In genomic region chr18:40109251-40110049, GRCh38 we compare ENCODE assay signal across 17 cellular contexts.
DNase-seq lines count a peak whose midpoint lies in the region; ATAC-seq and TF ChIP-seq lines count a peak whose summit lies in the region.
"Had no signal": no experiment of that assay in that cellular context is flagged by ENCODE, and none has a peak within 500 bp of the region (broad histone marks: within the 10 kb centered on the region; RNA-seq: fewer than 3 reads in every experiment).

No MANE protein-coding gene starts in this region.

- TF ChIP-seq CTCF in GM20000 (IDR thresholded peaks at IDR 0.05; ENCODE audit: extremely low read depth, missing control alignments) (no peak), MM.1S (IDR thresholded peaks at IDR 0.05; ENCODE audit: low read length) (no peak), OCI-LY3 (IDR thresholded peaks at IDR 0.05; ENCODE audit: low read depth, low read length) (no peak), nephron progenitor cell (IDR thresholded peaks at IDR 0.05) (no peak)

- no peaks in the 10 kb centered on the region for H3K27me3 Mint-ChIP-seq in nephron progenitor cell (ENCODE audit: low read depth, poor library complexity)
- H3K27me3 Mint-ChIP-seq: naive B cell had no signal

- H4K20me1 ChIP-seq in MM.1S (ENCODE audit: insufficient read depth, low read length) (no peaks in the 10 kb centered on the region), OCI-LY3 (ENCODE audit: insufficient read depth, low read length) (no peaks in the 10 kb centered on the region)

- H3K4me1 Mint-ChIP-seq in nephron progenitor cell: peaks cover 72% of the 10 kb centered on the region
- H3K4me1 Mint-ChIP-seq: naive B cell had no signal

- H3K4me3 Mint-ChIP-seq in nephron progenitor cell: peak overlapping the region; percentile 67
- H3K4me3 Mint-ChIP-seq: naive B cell had no signal

- H3K27me3 ChIP-seq in MM.1S (replicated peaks; ENCODE audit: insufficient read depth, low read length) (no peaks in the 10 kb centered on the region), OCI-LY3 (ENCODE audit: low read depth, low read length) (no peaks in the 10 kb centered on the region)
- H3K27me3 ChIP-seq: adrenal gland, esophagus muscularis mucosa, spleen, thyroid gland had no signal

- peaks cover 6% of the 10 kb centered on the region for H3K36me3 Mint-ChIP-seq in nephron progenitor cell (ENCODE audit: low read depth)
- H3K36me3 Mint-ChIP-seq: naive B cell had no signal

- no peaks in the 10 kb centered on the region for H3K9me2 ChIP-seq in MM.1S (replicated peaks; ENCODE audit: insufficient read depth, low read length)

- peaks cover 13% of the 10 kb centered on the region for H3K9me3 Mint-ChIP-seq in nephron progenitor cell

- H3F3A ChIP-seq in MM.1S (ENCODE audit: insufficient read depth, low read length): peaks cover 2% of the 10 kb centered on the region; the same call in 1 of the 2 replicates

- H3K27ac Mint-ChIP-seq in nephron progenitor cell: peak overlapping the region; percentile 97
- H3K27ac Mint-ChIP-seq: activated T-helper 2 cell treated with anti-CD3 and anti-CD28 coated beads, Interferon-gamma antibody, Interleukin-2, Interleukin-4, amounts not matched to agents 10 μg/mL and 5 μg/mL and 100 μg/mL, durations not matched to agents 14 hours and 24 hours and 36 hours; naive B cell had no signal

- peak overlapping the region; percentile 54 for H2AFZ ChIP-seq in MM.1S (ENCODE audit: low read length)
- H2AFZ ChIP-seq in OCI-LY3 (ENCODE audit: low read depth, low read length): peak overlapping the region; percentile 62

- H3K4me1 ChIP-seq in MM.1S (ENCODE audit: low read length) (no peaks in the 10 kb centered on the region), OCI-LY3 (ENCODE audit: low read length) (peaks cover 27% of the 10 kb centered on the region)
- H3K4me1 ChIP-seq: adrenal gland, prostate gland, spleen, thyroid gland had no signal

- H3K36me3 ChIP-seq in MM.1S (replicated peaks; ENCODE audit: insufficient read depth, low read length): no peaks in the 10 kb centered on the region
- H3K36me3 ChIP-seq in OCI-LY3 (replicated peaks; ENCODE audit: low read depth, low read length): no peaks in the 10 kb centered on the region
- H3K36me3 ChIP-seq: adrenal gland, esophagus muscularis mucosa, prostate gland, spleen, thyroid gland had no signal

- H3K9me3 ChIP-seq in MM.1S (replicated peaks; ENCODE audit: insufficient read depth, low read length): no peaks in the 10 kb centered on the region
- no peaks in the 10 kb centered on the region for H3K9me3 ChIP-seq in OCI-LY3 (ENCODE audit: insufficient read depth, low read length)
- H3K9me3 ChIP-seq: adrenal gland, esophagus muscularis mucosa, prostate gland, thyroid gland had no signal

- H3K9ac ChIP-seq in MM.1S (ENCODE audit: low read length) (no peak overlapping the region; the same call in 1 of the 2 replicates), OCI-LY3 (ENCODE audit: low read length) (peak overlapping the region; percentile 3; the same call in 1 of the 2 replicates)

- H3K79me2 ChIP-seq in MM.1S (ENCODE audit: low read length) (no peaks in the 10 kb centered on the region), OCI-LY3 (ENCODE audit: low read length) (no peaks in the 10 kb centered on the region)

- H3K4me2 ChIP-seq in MM.1S (ENCODE audit: low read depth, low read length): peak overlapping the region; percentile 49; the same call in 1 of the 2 replicates
- H3K4me2 ChIP-seq in OCI-LY3 (ENCODE audit: low read length): peak overlapping the region; percentile 50

- DNase-seq in GM20000 (ENCODE audit: low spot score) (peak; percentile 2), MM.1S (peak; percentile 44), nephron progenitor cell (no peak), AML-193 (lab: John Stamatoyannopoulos, UW) (no peak), GM03348 (ENCODE audit: low spot score) (no peak)
- DNase-seq: adrenal gland, naive B cell, spleen, T-helper 2 cell, thyroid gland had no signal

- H3K4me3 ChIP-seq in MM.1S (ENCODE audit: low read length) (peak overlapping the region; percentile 23; the same call in 1 of the 2 replicates), OCI-LY3 (ENCODE audit: low read length) (peak overlapping the region; percentile 30)
- H3K4me3 ChIP-seq: adrenal gland, esophagus muscularis mucosa, lung, prostate gland, spleen, thyroid gland had no signal

- ATAC-seq in HG03354 (IDR thresholded peaks at IDR 0.05; ENCODE audit: poor library complexity, severe bottlenecking, unreplicated experiment): no peak
- ATAC-seq: HCT116 had no signal

- H3K27ac ChIP-seq in MM.1S (ENCODE audit: low read length): peak overlapping the region; percentile 13; the same call in 1 of the 2 replicates
- 0 out of 2 replicates have a peak overlapping the region, but pooled peaks have one; percentile 1 for H3K27ac ChIP-seq in OCI-LY3 (ENCODE audit: low read length)
- H3K27ac ChIP-seq: adrenal gland, esophagus muscularis mucosa, prostate gland, spleen, thyroid gland had no signal

Comparison
In these comparisons a context has a peak if more than half of its experiments do, and no peak if none do; other contexts are left out.
1. DNase-seq: peak in GM20000 (single experiment) and MM.1S (single experiment); none in nephron progenitor cell (single experiment), AML-193 (0 of 2) and GM03348 (single experiment).